In genomic region chr4:44368413-44369167, GRCh38 we compare ENCODE assay signal across 19 cellular contexts.
DNase-seq lines count a peak whose midpoint lies in the region; ATAC-seq and TF ChIP-seq lines count a peak whose summit lies in the region.
"Had no signal": no experiment of that assay in that cellular context is flagged by ENCODE, and none has a peak within 500 bp of the region (broad histone marks: within the 10 kb centered on the region; RNA-seq: fewer than 3 reads in every experiment).

No MANE protein-coding gene starts in this region.

- intact Hi-C loops in Calu3 (cut with micrococcal nuclease; ENCODE audit: unreplicated experiment): no loop called here

- BruUV-seq in Calu3 (replicated peaks; lab: Mats Ljungman, UMichigan): no TSS peak

- no peaks in the 10 kb centered on the region for H3K4me1 Mint-ChIP-seq in Calu3 (ENCODE audit: low read depth, unreplicated experiment)
- no peaks in the 10 kb centered on the region for H3K4me1 Mint-ChIP-seq in activated T-cell treated with anti-CD3 and anti-CD28 coated beads, Interleukin-2, amount 50 U/mL, for 4 hours (ENCODE audit: low read depth)
- H3K4me1 Mint-ChIP-seq: CD4-positive, CD25-positive, alpha-beta regulatory T cell had no signal

- no peak overlapping the region for H3K4me3 Mint-ChIP-seq in Calu3 (ENCODE audit: low read depth, unreplicated experiment)
- H3K4me3 Mint-ChIP-seq in activated T-cell treated with anti-CD3 and anti-CD28 coated beads, Interleukin-2, amount 50 U/mL, for 4 hours: no peak overlapping the region
- H3K4me3 Mint-ChIP-seq: CD4-positive, CD25-positive, alpha-beta regulatory T cell had no signal

- peak overlapping the region; percentile 13 for H3K27ac ChIP-seq in angular gyrus (ENCODE audit: low read depth, low read length)

- peaks cover 8% of the 10 kb centered on the region for H3K9me3 Mint-ChIP-seq in Calu3 (ENCODE audit: low read depth, unreplicated experiment)
- H3K9me3 Mint-ChIP-seq in activated T-cell treated with anti-CD3 and anti-CD28 coated beads, Interleukin-2, amount 50 U/mL, for 4 hours: peaks cover 4% of the 10 kb centered on the region

- H3K27me3 Mint-ChIP-seq in Calu3 (ENCODE audit: unreplicated experiment): no peaks in the 10 kb centered on the region
- H3K27me3 Mint-ChIP-seq in activated T-cell treated with anti-CD3 and anti-CD28 coated beads, Interleukin-2, amount 50 U/mL, for 4 hours (ENCODE audit: low read depth): no peaks in the 10 kb centered on the region
- H3K27me3 Mint-ChIP-seq: CD4-positive, CD25-positive, alpha-beta regulatory T cell had no signal

- no peak overlapping the region for H3K27ac Mint-ChIP-seq in Calu3 (ENCODE audit: unreplicated experiment)
- H3K27ac Mint-ChIP-seq: CD4-positive, CD25-positive, alpha-beta regulatory T cell had no signal

- ATAC-seq in activated T-cell treated with anti-CD3 and anti-CD28 coated beads, Interleukin-2, amount 50 U/mL, for 4 hours: no peak
- ATAC-seq: HCT116 had no signal

- DNase-seq in HT1080 (ENCODE audit: low read depth) (peak; percentile 3), iPS-NIHi11 (ENCODE audit: low spot score) (peak; percentile 30), superior temporal gyrus (ENCODE audit: extremely low spot score) (peak; percentile 58), hippocampal formation (lab: John Stamatoyannopoulos, UW) (no peak), Calu3 (no peak)
- no peak for DNase-seq in activated T-cell treated with anti-CD3 and anti-CD28 coated beads, Interleukin-2, amount 50 U/mL, for 4 hours
- DNase-seq: Caco-2; CD4-positive, CD25-positive, alpha-beta regulatory T cell; EL; GF-D8; IMR-90; NCI-H1417; NCI-H1694 treated with DMSO at 0.1 percent for 48 hours; NCI-H2081 treated with DMSO at 0.1 percent for 48 hours; NCI-H2171 treated with DMSO at 0.1 percent for 48 hours; NCI-H526 treated with DMSO at 0.1 percent for 48 hours; Right ventricle myocardium superior had no signal

- H3K36me3 Mint-ChIP-seq in Calu3 (ENCODE audit: insufficient read depth, unreplicated experiment): no peaks in the 10 kb centered on the region
- H3K36me3 Mint-ChIP-seq in activated T-cell treated with anti-CD3 and anti-CD28 coated beads, Interleukin-2, amount 50 U/mL, for 4 hours (ENCODE audit: insufficient read depth): no peaks in the 10 kb centered on the region
- H3K36me3 Mint-ChIP-seq: CD4-positive, CD25-positive, alpha-beta regulatory T cell had no signal

- TF ChIP-seq CTCF in Calu3 (IDR thresholded peaks at IDR 0.05; ENCODE audit: unreplicated experiment): no peak

- CTCF ChIA-PET in Calu3 (lab: Charles Lee): no interaction called here

Comparison
In these comparisons a context has a peak if more than half of its experiments do, and no peak if none do; other contexts are left out.
1. DNase-seq: peak in HT1080 (single experiment), iPS-NIHi11 (single experiment) and superior temporal gyrus (single experiment); none in hippocampal formation (0 of 2), Calu3 (single experiment) and activated T-cell treated with anti-CD3 and anti-CD28 coated beads, Interleukin-2, amount 50 U/mL, for 4 hours (single experiment).